In genomic region chr20:61560361-61560853, GRCh38 we compare ENCODE assay signal across 10 cellular contexts.
A peak's percentile ranks its signal among the peaks of the same experiment; 100 is the strongest.
DNase-seq lines count a peak whose midpoint lies in the region; ATAC-seq and TF ChIP-seq lines count a peak whose summit lies in the region.
"Had no signal": no experiment of that assay in that cellular context is flagged by ENCODE, and none has a peak within 500 bp of the region (broad histone marks: within the 10 kb centered on the region; RNA-seq: fewer than 3 reads in every experiment).

No MANE protein-coding gene starts in this region.

- ATAC-seq in left ventricle myocardium superior (peak; percentile 30), RWPE2 (ENCODE audit: low read depth) (peak; percentile 3), GM21717 (IDR thresholded peaks at IDR 0.05; ENCODE audit: unreplicated experiment) (no peak), GM19351 (IDR thresholded peaks at IDR 0.05; ENCODE audit: unreplicated experiment) (no peak)

- H3K9me3 ChIP-seq in RWPE2 (ENCODE audit: severe bottlenecking), result no peaks in the 10 kb centered on the region
- H3K9me3 ChIP-seq in esophagus muscularis mucosa, result no peaks in the 10 kb centered on the region
- H3K9me3 ChIP-seq: BLaER1, tibial artery had no signal

- TF ChIP-seq CTCF in RWPE2 (IDR thresholded peaks at IDR 0.05; ENCODE audit: poor library complexity, severe bottlenecking) (peak; percentile 87), esophagus muscularis mucosa (IDR thresholded peaks at IDR 0.05) (no peak)

- H3K4me3 ChIP-seq in RWPE2 (ENCODE audit: severe bottlenecking) (no peak overlapping the region), esophagus muscularis mucosa (no peak overlapping the region)
- H3K4me3 ChIP-seq: BLaER1, tibial artery had no signal

- DNase-seq in left ventricle myocardium superior (peak; percentile 38), cardiac septum (ENCODE audit: low spot score) (no peak), RWPE2 (ENCODE audit: low spot score) (no peak), hepatic stellate cell (ENCODE audit: low spot score) (peak; percentile 37), esophagus muscularis mucosa (ENCODE audit: extremely low spot score) (no peak)
- DNase-seq in T-helper 2 cell treated with Interferon-gamma antibody and Interleukin-4, amounts not matched to agents 5 μg/mL and 100 μg/mL, for 36 hours (ENCODE audit: low spot score), result no peak
- DNase-seq: tibial artery had no signal

- H3K36me3 ChIP-seq in RWPE2 (ENCODE audit: low read depth) (no peaks in the 10 kb centered on the region), esophagus muscularis mucosa (no peaks in the 10 kb centered on the region)
- H3K36me3 ChIP-seq: BLaER1, tibial artery had no signal

- no peak overlapping the region for H3K27ac Mint-ChIP-seq in T-helper 2 cell treated with Interferon-gamma antibody and Interleukin-4, amounts not matched to agents 5 μg/mL and 100 μg/mL, for 36 hours

- H3K27me3 ChIP-seq in RWPE2 (ENCODE audit: insufficient read depth, poor library complexity, severe bottlenecking), result no peaks in the 10 kb centered on the region
- peaks cover 0 to 7% (median 0%) of the 10 kb centered on the region in 4 donors for H3K27me3 ChIP-seq in esophagus muscularis mucosa
- H3K27me3 ChIP-seq: BLaER1 had no signal

- H3K9me3 Mint-ChIP-seq in T-helper 2 cell treated with Interferon-gamma antibody and Interleukin-4, amounts not matched to agents 5 μg/mL and 100 μg/mL, for 36 hours, result no peaks in the 10 kb centered on the region

- no peak for TF ChIP-seq EP300 in esophagus muscularis mucosa (IDR thresholded peaks at IDR 0.05)

- peaks cover 49% of the 10 kb centered on the region for H3K4me1 ChIP-seq in RWPE2 (ENCODE audit: insufficient read depth, poor library complexity, severe bottlenecking)
- no peaks in the 10 kb centered on the region for H3K4me1 ChIP-seq in esophagus muscularis mucosa
- H3K4me1 ChIP-seq: BLaER1, tibial artery had no signal

- 86% methylated on average over 7 of the region's 15 CpGs for WGBS in esophagus muscularis mucosa

- no peaks in the 10 kb centered on the region for H3K27me3 Mint-ChIP-seq in T-helper 2 cell treated with Interferon-gamma antibody and Interleukin-4, amounts not matched to agents 5 μg/mL and 100 μg/mL, for 36 hours (ENCODE audit: low read depth)

- no peaks in the 10 kb centered on the region for H3K4me1 Mint-ChIP-seq in T-helper 2 cell treated with Interferon-gamma antibody and Interleukin-4, amounts not matched to agents 5 μg/mL and 100 μg/mL, for 36 hours (ENCODE audit: low read depth)

- no peaks in the 10 kb centered on the region for H3K36me3 Mint-ChIP-seq in T-helper 2 cell treated with Interferon-gamma antibody and Interleukin-4, amounts not matched to agents 5 μg/mL and 100 μg/mL, for 36 hours (ENCODE audit: low read depth)

- H3K27ac ChIP-seq in RWPE2 (ENCODE audit: poor library complexity, severe bottlenecking) (peak overlapping the region; percentile 12), esophagus muscularis mucosa (replicated peaks in 1 of 4) (no peak overlapping the region)
- H3K27ac ChIP-seq: BLaER1, tibial artery had no signal

- H3K4me3 Mint-ChIP-seq in T-helper 2 cell treated with Interferon-gamma antibody and Interleukin-4, amounts not matched to agents 5 μg/mL and 100 μg/mL, for 36 hours, result no peak overlapping the region

- intact Hi-C loops in left ventricle myocardium superior (cut with micrococcal nuclease) (no loop called here), cardiac septum (cut with DNase I) (no loop called here), esophagus muscularis mucosa (cut with DNase I) (no loop called here)

- TF ChIP-seq POLR2A in esophagus muscularis mucosa (IDR thresholded peaks at IDR 0.05; ENCODE audit: low read depth), result no peak

Comparison
In these comparisons a context has a peak if more than half of its experiments do, and no peak if none do; other contexts are left out.
1. DNase-seq: peak in left ventricle myocardium superior (single experiment) and hepatic stellate cell (single experiment); none in cardiac septum (single experiment), RWPE2 (single experiment), T-helper 2 cell treated with Interferon-gamma antibody and Interleukin-4, amounts not matched to agents 5 μg/mL and 100 μg/mL, for 36 hours (single experiment) and esophagus muscularis mucosa (single experiment).
2. ATAC-seq: peak in left ventricle myocardium superior (single experiment) and RWPE2 (single experiment); none in GM21717 (single experiment) and GM19351 (single experiment).